In the genomic region with DNA sequence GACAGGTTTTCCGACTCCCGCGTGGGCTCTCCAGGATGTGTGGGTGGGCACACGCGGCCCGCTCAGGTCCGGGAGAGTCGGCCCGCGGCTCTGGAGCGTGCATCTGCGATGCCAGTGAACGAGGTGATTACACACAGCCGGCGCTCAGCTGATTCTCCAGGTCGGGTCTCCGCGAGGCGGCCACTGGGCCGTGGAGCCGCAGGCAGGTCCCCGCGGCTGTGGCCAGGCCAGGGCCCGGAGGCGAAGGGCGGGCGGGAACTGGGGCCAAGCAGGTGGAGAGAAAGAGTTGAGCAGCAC, we compare ENCODE assay signal across 11 cellular contexts. TPM values are rescaled to one million over a fixed set of nuclear protein-coding genes. Genes with fewer than 3 reads are reported as not detected.
DNase-seq lines count a peak whose midpoint lies in the region; ATAC-seq and TF ChIP-seq lines count a peak whose summit lies in the region.
"Had no signal": no experiment of that assay in that cellular context is flagged by ENCODE, and none has a peak within 500 bp of the region (broad histone marks: within the 10 kb centered on the region; RNA-seq: fewer than 3 reads in every experiment).

No MANE protein-coding gene starts in this region.

- H3K27me3 Mint-ChIP-seq in stimulated activated naive B cell treated with anti-CD40 and anti-IgM and Interleukin-4, amounts not matched to agents 10 μg/mL and 1 μg/mL and 100 μg/mL, for 72 hours, result peaks cover 32 to 44% of the 10 kb centered on the region in 2 donors

- intact Hi-C loops in colonic mucosa (cut with DNase I), result no loop called here
- intact Hi-C loops in left colon (cut with DNase I, micrococcal nuclease), result no loop called here

- ATAC-seq in HG02885 (IDR thresholded peaks at IDR 0.05; ENCODE audit: poor library complexity, unreplicated experiment) (peak; percentile 10), left colon (peak; percentile 16), HG03097 (IDR thresholded peaks at IDR 0.05; ENCODE audit: low FRiP score, unreplicated experiment) (no peak), SK-N-SH treated with all-trans-retinoic acid at 6 μM for 48 hours (no peak), HG02623 (IDR thresholded peaks at IDR 0.05; ENCODE audit: unreplicated experiment) (no peak)
- no peak for ATAC-seq in stimulated activated naive B cell treated with anti-CD40 and anti-IgM and Interleukin-4, amounts not matched to agents 10 μg/mL and 1 μg/mL and 100 μg/mL, for 72 hours (replicated peaks)

- H3K9ac ChIP-seq in colonic mucosa (ENCODE audit: low read depth in 2 of 2, low read length in 2 of 2), result no peak overlapping the region

- TF ChIP-seq CTCF in colonic mucosa (IDR thresholded peaks at IDR 0.05), result no peak

- H3K36me3 ChIP-seq in colonic mucosa, result no peaks in the 10 kb centered on the region
- H3K36me3 ChIP-seq: cardiac muscle cell had no signal

- H3K27ac Mint-ChIP-seq in stimulated activated naive B cell treated with anti-CD40 and anti-IgM and Interleukin-4, amounts not matched to agents 10 μg/mL and 1 μg/mL and 100 μg/mL, for 72 hours, result no peak overlapping the region

- H3K4me1 Mint-ChIP-seq in stimulated activated naive B cell treated with anti-CD40 and anti-IgM and Interleukin-4, amounts not matched to agents 10 μg/mL and 1 μg/mL and 100 μg/mL, for 72 hours, result peaks cover 8 to 12% of the 10 kb centered on the region in 2 donors

- H3K9me3 Mint-ChIP-seq in stimulated activated naive B cell treated with anti-CD40 and anti-IgM and Interleukin-4, amounts not matched to agents 10 μg/mL and 1 μg/mL and 100 μg/mL, for 72 hours, result no peaks in the 10 kb centered on the region

- H3K27ac ChIP-seq in colonic mucosa, result no peak overlapping the region
- H3K27ac ChIP-seq: cardiac muscle cell had no signal

- no peaks in the 10 kb centered on the region for H3K36me3 Mint-ChIP-seq in stimulated activated naive B cell treated with anti-CD40 and anti-IgM and Interleukin-4, amounts not matched to agents 10 μg/mL and 1 μg/mL and 100 μg/mL, for 72 hours

- no peaks in the 10 kb centered on the region for H3K9me3 ChIP-seq in colonic mucosa

- no peaks in the 10 kb centered on the region for H3K4me1 ChIP-seq in colonic mucosa

- peak overlapping the region; percentile 13 to 89 for H3K4me3 Mint-ChIP-seq in stimulated activated naive B cell treated with anti-CD40 and anti-IgM and Interleukin-4, amounts not matched to agents 10 μg/mL and 1 μg/mL and 100 μg/mL, for 72 hours

- peak overlapping the region; percentile 73 for H3K4me3 ChIP-seq in colonic mucosa

- H3K27me3 ChIP-seq in colonic mucosa, result peaks cover 20% of the 10 kb centered on the region

- no peak for DNase-seq in colonic mucosa
- no peak for DNase-seq in left colon
- DNase-seq in stimulated activated naive B cell treated with anti-CD40 and anti-IgM and Interleukin-4, amounts not matched to agents 10 μg/mL and 1 μg/mL and 100 μg/mL, for 72 hours, result no peak
- DNase-seq in activated gamma-delta T cell (lab: John Stamatoyannopoulos, UW), result no peak

TF ChIP-seq in SK-N-SH treated with all-trans-retinoic acid at 6 μM for 48 hours, 23 proteins besides CTCF, POLR2A, EP300 and RAD21:
- no peak for TF ChIP-seq ISL1 (CRISPR knock-in tag; IDR thresholded peaks at IDR 0.05)
- no peak for TF ChIP-seq ARNTL (CRISPR knock-in tag; IDR thresholded peaks at IDR 0.05; ENCODE audit: borderline replicate concordance, low read depth)
- TF ChIP-seq GLIS3 (CRISPR knock-in tag; IDR thresholded peaks at IDR 0.05), result no peak
- TF ChIP-seq OSR1 (CRISPR knock-in tag; IDR thresholded peaks at IDR 0.05), result no peak
- no peak for TF ChIP-seq ZC3H10 (CRISPR knock-in tag; IDR thresholded peaks at IDR 0.05)

RNA-seq across cellular contexts. Expression of gene PAK6, which starts 13.2 kb away (rescaled TPM):
- total RNA-seq in colonic mucosa (10 to 100 TPM in 1 of 2 donors, 1 to 10 TPM in 1; 4.9 to 10.4 TPM), left colon (1 to 10 TPM; 2.5 to 3.2 TPM)
- total RNA-seq: NCI-H460 had no signal

RNA-seq across cellular contexts. Expression of gene ANKRD63, which starts 30.8 kb away (rescaled TPM):
- not detected for total RNA-seq in colonic mucosa
- not detected for total RNA-seq in left colon
- total RNA-seq: NCI-H460 had no signal

RNA-seq across cellular contexts. Expression of gene PLCB2, which starts 55.6 kb away (rescaled TPM):
- 1 to 10 TPM; 5.7 to 9.5 TPM for total RNA-seq in colonic mucosa
- 10 to 100 TPM in 1 of 2 donors, 1 to 10 TPM in 1; 6.0 to 11.2 TPM for total RNA-seq in left colon
- total RNA-seq: renal cortical epithelial cell had no signal

Comparison
In these comparisons a context has a peak if more than half of its experiments do, and no peak if none do; other contexts are left out.
1. ATAC-seq: peak in HG02885 (single experiment) and left colon (single experiment); none in stimulated activated naive B cell treated with anti-CD40 and anti-IgM and Interleukin-4, amounts not matched to agents 10 μg/mL and 1 μg/mL and 100 μg/mL, for 72 hours (0 of 2), HG03097 (single experiment), SK-N-SH treated with all-trans-retinoic acid at 6 μM for 48 hours (single experiment) and HG02623 (single experiment).